ENCODE assay signal across 19 cellular contexts in the genomic region with DNA sequence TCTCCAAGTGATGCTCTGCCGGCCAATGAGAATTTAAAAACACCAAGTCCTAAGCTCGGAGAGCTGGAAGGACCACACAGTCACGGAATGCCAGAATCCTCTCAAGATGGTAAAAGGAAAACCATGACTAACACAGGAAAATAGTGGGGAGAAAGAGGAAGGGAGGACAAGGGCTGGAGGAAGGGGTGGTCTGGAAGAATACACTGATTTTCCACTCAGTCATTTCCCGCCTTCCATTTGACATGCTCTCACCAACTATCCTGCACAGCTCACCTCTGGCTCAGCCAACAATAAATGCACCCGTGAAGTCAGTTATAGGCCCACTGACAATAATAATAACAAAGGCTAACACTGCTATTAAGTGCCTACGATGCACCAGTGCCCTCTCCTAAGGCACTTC.
"Had no signal": no experiment of that assay in that cellular context is flagged by ENCODE, and none has a peak within 500 bp of the region (broad histone marks: within the 10 kb centered on the region; RNA-seq: fewer than 3 reads in every experiment).

No MANE protein-coding gene starts in this region.

- H3K4me3 ChIP-seq: colonic mucosa, left lung, spleen, tibial artery had no signal

- H3K9me3 Mint-ChIP-seq: activated CD4-positive, alpha-beta memory T cell treated with anti-CD3 and anti-CD28 coated beads, Interleukin-2, amount 10 ng/mL, durations not matched to agents 7 days and 5 days; activated naive CD4-positive, alpha-beta T cell treated with anti-CD3 and anti-CD28 coated beads, Interleukin-2, amount 50 U/mL, for 72 hours; activated T-helper 1 cell treated with anti-CD3 and anti-CD28 coated beads, Interleukin-12 subunit alpha, Interleukin-12 subunit beta, Interleukin-2, Interleukin-4 antibody, amounts not matched to agents 30 ng/mL and 10 ng/mL and 1 ng/mL, durations not matched to agents 14 hours and 24 hours and 36 hours; endodermal cell; natural killer cell; stimulated activated naive CD8-positive, alpha-beta T cell treated with anti-CD3 and anti-CD28 coated beads, Interleukin-15, Interleukin-2, amounts not matched to agents 100 ng/mL and 50 ng/mL, for 24 hours had no signal

- H3K9me3 ChIP-seq: colonic mucosa, left lung, spleen, tibial artery had no signal

- H3K27ac Mint-ChIP-seq: activated CD4-positive, alpha-beta memory T cell treated with anti-CD3 and anti-CD28 coated beads, Interleukin-2, amount 10 ng/mL, durations not matched to agents 7 days and 5 days; activated naive CD4-positive, alpha-beta T cell treated with anti-CD3 and anti-CD28 coated beads, Interleukin-2, amount 50 U/mL, for 72 hours; activated T-helper 1 cell treated with anti-CD3 and anti-CD28 coated beads, Interleukin-12 subunit alpha, Interleukin-12 subunit beta, Interleukin-2, Interleukin-4 antibody, amounts not matched to agents 30 ng/mL and 10 ng/mL and 1 ng/mL, durations not matched to agents 14 hours and 24 hours and 36 hours; endodermal cell; natural killer cell; progenitor cell of endocrine pancreas; stimulated activated naive CD8-positive, alpha-beta T cell treated with anti-CD3 and anti-CD28 coated beads, Interleukin-15, Interleukin-2, amounts not matched to agents 100 ng/mL and 50 ng/mL, for 24 hours had no signal

- H3K4me3 Mint-ChIP-seq: activated CD4-positive, alpha-beta memory T cell treated with anti-CD3 and anti-CD28 coated beads, Interleukin-2, amount 10 ng/mL, durations not matched to agents 7 days and 5 days; activated T-helper 1 cell treated with anti-CD3 and anti-CD28 coated beads, Interleukin-12 subunit alpha, Interleukin-12 subunit beta, Interleukin-2, Interleukin-4 antibody, amounts not matched to agents 30 ng/mL and 10 ng/mL and 1 ng/mL, durations not matched to agents 14 hours and 24 hours and 36 hours; endodermal cell; natural killer cell; stimulated activated naive CD8-positive, alpha-beta T cell treated with anti-CD3 and anti-CD28 coated beads, Interleukin-15, Interleukin-2, amounts not matched to agents 100 ng/mL and 50 ng/mL, for 24 hours had no signal

- H3K36me3 ChIP-seq: colonic mucosa, left lung, spleen, tibial artery had no signal

- H3K27me3 Mint-ChIP-seq: activated CD4-positive, alpha-beta memory T cell treated with anti-CD3 and anti-CD28 coated beads, Interleukin-2, amount 10 ng/mL, durations not matched to agents 7 days and 5 days; stimulated activated naive CD8-positive, alpha-beta T cell treated with anti-CD3 and anti-CD28 coated beads, Interleukin-15, Interleukin-2, amounts not matched to agents 100 ng/mL and 50 ng/mL, for 24 hours had no signal

- H3K27me3 ChIP-seq: colonic mucosa, left lung, spleen, tibial artery had no signal

- ATAC-seq: activated naive CD4-positive, alpha-beta T cell treated with anti-CD3 and anti-CD28 coated beads, Interleukin-2, amount 50 U/mL, for 72 hours; left lung; natural killer cell had no signal

- H3K27ac ChIP-seq: colonic mucosa, left lung, spleen had no signal

- DNase-seq: activated CD4-positive, alpha-beta memory T cell treated with anti-CD3 and anti-CD28 coated beads, Interleukin-2, amount 10 ng/mL, durations not matched to agents 7 days and 5 days; activated gamma-delta T cell; colonic mucosa; hippocampal formation; kidney glomerular epithelial cell; left lung; mammary epithelial cell; midbrain; natural killer cell; spleen; stimulated activated CD4-positive, alpha-beta T cell treated with anti-CD3 and anti-CD28 coated beads, Interleukin-4, amount 100 ng/mL, for 1 hour; T-helper 1 cell; T-helper 9 cell; tibial artery had no signal

- H3K36me3 Mint-ChIP-seq: activated naive CD4-positive, alpha-beta T cell treated with anti-CD3 and anti-CD28 coated beads, Interleukin-2, amount 50 U/mL, for 72 hours; natural killer cell had no signal

- H3K4me1 ChIP-seq: left lung had no signal
